ENCODE assay signal across 8 cellular contexts in genomic region chr16:19086322-19087199, GRCh38. TPM values are rescaled to one million over a fixed set of nuclear protein-coding genes. Genes with fewer than 3 reads are reported as not detected.
DNase-seq lines count a peak whose midpoint lies in the region; ATAC-seq, FAIRE-seq and TF ChIP-seq lines count a peak whose summit lies in the region.

No MANE protein-coding gene starts in this region.

- H3K36me3 ChIP-seq in neural cell (ENCODE audit: insufficient read depth, low read length) = no peaks in the 10 kb centered on the region

- in situ Hi-C loops in KBM-7 (cut with MboI; ENCODE audit: low pct_unique_long_range_greater_than_20kb, low sequenced_read_pairs) = no loop called here

- H3K4me3 Mint-ChIP-seq in activated T-helper 2 cell treated with anti-CD3 and anti-CD28 coated beads, Interferon-gamma antibody, Interleukin-2, Interleukin-4, amounts not matched to agents 10 μg/mL and 5 μg/mL and 100 μg/mL, durations not matched to agents 14 hours and 24 hours and 36 hours (ENCODE audit: low read depth) = peak overlapping the region; percentile 64

- DNase-seq in COLO829 (ENCODE audit: low spot score) (peak; percentile 85), KBM-7 (peak; percentile 91), RCC 7860 (ENCODE audit: low spot score) (peak; percentile 59), fibroblast of the conjunctiva (ENCODE audit: low read depth) (peak; percentile 92)
- peak; percentile 72 for DNase-seq in activated T-helper 2 cell treated with anti-CD3 and anti-CD28 coated beads, Interferon-gamma antibody, Interleukin-2, Interleukin-4, amounts not matched to agents 10 μg/mL and 5 μg/mL and 100 μg/mL, durations not matched to agents 14 hours and 24 hours and 36 hours (ENCODE audit: low spot score)
- peak; percentile 68 for DNase-seq in stimulated activated naive CD4-positive, alpha-beta T cell treated with Interleukin-2 at 50 U/mL for 16 hours (lab: John Stamatoyannopoulos, UW)

- no peak overlapping the region for H3K27ac Mint-ChIP-seq in activated T-helper 2 cell treated with anti-CD3 and anti-CD28 coated beads, Interferon-gamma antibody, Interleukin-2, Interleukin-4, amounts not matched to agents 10 μg/mL and 5 μg/mL and 100 μg/mL, durations not matched to agents 14 hours and 24 hours and 36 hours

- FAIRE-seq in RCC 7860 (lab: Jason Lieb, UNC) = no peak

- H3K9me3 ChIP-seq in neural cell (ENCODE audit: low read length) = no peaks in the 10 kb centered on the region

- peak overlapping the region; percentile 40 for H3K9ac ChIP-seq in neural cell (ENCODE audit: low read length)

- H3K4me3 ChIP-seq in neural cell (ENCODE audit: low read length) = peak overlapping the region; percentile 63

- ATAC-seq in GM21360 (IDR thresholded peaks at IDR 0.05; ENCODE audit: unreplicated experiment) = peak; percentile 74

- H4K20me1 ChIP-seq in neural cell (ENCODE audit: insufficient read depth) = no peaks in the 10 kb centered on the region

- TF ChIP-seq EP300 in neural cell (conservative IDR thresholded peaks at IDR 0.05; ENCODE audit: poor library complexity, severe bottlenecking) = no peak

- TF ChIP-seq CTCF in neural cell (IDR thresholded peaks at IDR 0.05; ENCODE audit: poor library complexity, severe bottlenecking) = peak; percentile 96

- H3K9me3 Mint-ChIP-seq in activated T-helper 2 cell treated with anti-CD3 and anti-CD28 coated beads, Interferon-gamma antibody, Interleukin-2, Interleukin-4, amounts not matched to agents 10 μg/mL and 5 μg/mL and 100 μg/mL, durations not matched to agents 14 hours and 24 hours and 36 hours = peaks cover 7% of the 10 kb centered on the region

- H3K4me1 Mint-ChIP-seq in activated T-helper 2 cell treated with anti-CD3 and anti-CD28 coated beads, Interferon-gamma antibody, Interleukin-2, Interleukin-4, amounts not matched to agents 10 μg/mL and 5 μg/mL and 100 μg/mL, durations not matched to agents 14 hours and 24 hours and 36 hours (ENCODE audit: low read depth) = peaks cover 6% of the 10 kb centered on the region

- peak; percentile 95 for TF ChIP-seq RAD21 in neural cell (conservative IDR thresholded peaks at IDR 0.05)

- peaks cover 5% of the 10 kb centered on the region for H3K36me3 Mint-ChIP-seq in activated T-helper 2 cell treated with anti-CD3 and anti-CD28 coated beads, Interferon-gamma antibody, Interleukin-2, Interleukin-4, amounts not matched to agents 10 μg/mL and 5 μg/mL and 100 μg/mL, durations not matched to agents 14 hours and 24 hours and 36 hours (ENCODE audit: low read depth)

- H3F3A ChIP-seq in neural cell (ENCODE audit: insufficient read depth, low read length, poor library complexity, severe bottlenecking) = no peaks in the 10 kb centered on the region

- peak overlapping the region; percentile 62 for H3K4me2 ChIP-seq in neural cell (ENCODE audit: low read length)

- peaks cover 12% of the 10 kb centered on the region for H3K27me3 Mint-ChIP-seq in activated T-helper 2 cell treated with anti-CD3 and anti-CD28 coated beads, Interferon-gamma antibody, Interleukin-2, Interleukin-4, amounts not matched to agents 10 μg/mL and 5 μg/mL and 100 μg/mL, durations not matched to agents 14 hours and 24 hours and 36 hours (ENCODE audit: low read depth)

- H3K9me2 ChIP-seq in neural cell (ENCODE audit: insufficient read depth, low read length) = no peaks in the 10 kb centered on the region

- no peaks in the 10 kb centered on the region for H3K27me3 ChIP-seq in neural cell (ENCODE audit: insufficient read depth, low read depth, low read length)

- intact Hi-C loops in activated T-helper 2 cell treated with anti-CD3 and anti-CD28 coated beads, Interferon-gamma antibody, Interleukin-2, Interleukin-4, amounts not matched to agents 10 μg/mL and 5 μg/mL and 100 μg/mL, durations not matched to agents 14 hours and 24 hours and 36 hours (cut with micrococcal nuclease) = loop anchor here (1.0 to 5.0 kb wide), 5 partner anchors 30 to 416 kb away; no protein-coding TSS in a partner anchor

- no peaks in the 10 kb centered on the region for H3K79me2 ChIP-seq in neural cell (replicated peaks; ENCODE audit: insufficient read depth, low read length)

- H2AFZ ChIP-seq in neural cell (ENCODE audit: low read depth, low read length) = peak overlapping the region; percentile 45

- no peak overlapping the region for H3K27ac ChIP-seq in neural cell (ENCODE audit: low read length)

TF ChIP-seq in neural cell, 6 proteins besides CTCF, POLR2A, EP300 and RAD21:
- peak; percentile 95 for TF ChIP-seq SMC3 (conservative IDR thresholded peaks at IDR 0.05; ENCODE audit: poor library complexity)
- no peak for TF ChIP-seq POLR2AphosphoS5 (IDR thresholded peaks at IDR 0.05)
- TF ChIP-seq REST (IDR thresholded peaks at IDR 0.05; ENCODE audit: borderline replicate concordance) = no peak

RNA-seq across cellular contexts. Expression of gene COQ7, which starts 19.1 kb away (rescaled TPM):
- total RNA-seq in activated T-helper 2 cell treated with anti-CD3 and anti-CD28 coated beads, Interferon-gamma antibody, Interleukin-2, Interleukin-4, amounts not matched to agents 10 μg/mL and 5 μg/mL and 100 μg/mL, durations not matched to agents 14 hours and 24 hours and 36 hours = 19.5 and 19.7 TPM in 2 replicates
- 38.5 and 47.0 TPM in 2 replicates for polyA plus RNA-seq in neural cell
- polyA minus RNA-seq in neural cell = 37.7 and 40.2 TPM in 2 replicates

RNA-seq across cellular contexts. Expression of gene ITPRIPL2, which starts 27.2 kb away (rescaled TPM):
- 44.4 and 48.0 TPM in 2 replicates for total RNA-seq in activated T-helper 2 cell treated with anti-CD3 and anti-CD28 coated beads, Interferon-gamma antibody, Interleukin-2, Interleukin-4, amounts not matched to agents 10 μg/mL and 5 μg/mL and 100 μg/mL, durations not matched to agents 14 hours and 24 hours and 36 hours
- not detected in 2 replicates for polyA plus RNA-seq in neural cell
- 0.24 TPM in 1 of 2 replicates, not detected in the other for polyA minus RNA-seq in neural cell
